In genomic region chr1:206856674-206857464, GRCh38 we compare ENCODE assay signal across 1 cellular context.
A peak's percentile ranks its signal among the peaks of the same experiment; 100 is the strongest.
TF ChIP-seq lines count a peak whose summit lies in the region.

No MANE protein-coding gene starts in this region.

TF ChIP-seq in K562, 482 proteins besides CTCF, POLR2A, EP300 and RAD21:
- no peak for TF ChIP-seq ILK (tag; IDR thresholded peaks at IDR 0.05; ENCODE audit: borderline replicate concordance, low read depth)
- TF ChIP-seq SMARCA5 (IDR thresholded peaks at IDR 0.05) = peak; percentile 51; the same call in 1 of the 2 replicates
- TF ChIP-seq E4F1 (CRISPR knock-in tag; IDR thresholded peaks at IDR 0.05; ENCODE audit: borderline replicate concordance) = no peak
- TF ChIP-seq ZNF121 (CRISPR knock-in tag; conservative IDR thresholded peaks at IDR 0.05) = peak; percentile 93
- TF ChIP-seq DEAF1 (CRISPR knock-in tag; IDR thresholded peaks at IDR 0.05) = 0 out of 2 replicates have a peak, but pooled peaks have one; percentile 32
- TF ChIP-seq ETV6 (IDR thresholded peaks at IDR 0.05; ENCODE audit: borderline replicate concordance in 1 of 2, low read depth in 2 of 2, low read length in 1 of 2) = no peak
- no peak for TF ChIP-seq ETV6 (CRISPR knock-in tag; IDR thresholded peaks at IDR 0.05; ENCODE audit: borderline replicate concordance)
- TF ChIP-seq ZNF444 (CRISPR knock-in tag; IDR thresholded peaks at IDR 0.05) = no peak
- 0 out of 2 replicates have a peak, but pooled peaks have one; percentile 33 for TF ChIP-seq BCOR (IDR thresholded peaks at IDR 0.05)
- TF ChIP-seq RBM25 (IDR thresholded peaks at IDR 0.05; ENCODE audit: low read depth, low read length, severe bottlenecking) = peak; percentile 25
- 0 out of 2 replicates have a peak, but pooled peaks have one; percentile 31 for TF ChIP-seq MTA3 (IDR thresholded peaks at IDR 0.05; ENCODE audit: borderline replicate concordance)
- no peak for TF ChIP-seq ZNF766 (CRISPR knock-in tag; conservative IDR thresholded peaks at IDR 0.05)
